In genomic region chr6:116531675-116532570, GRCh38 we compare ENCODE assay signal across 8 cellular contexts. TPM values are rescaled to one million over a fixed set of nuclear protein-coding genes. Genes with fewer than 3 reads are reported as not detected.
A peak's percentile ranks its signal among the peaks of the same experiment; 100 is the strongest.
DNase-seq lines count a peak whose midpoint lies in the region; ATAC-seq and TF ChIP-seq lines count a peak whose summit lies in the region.

No MANE protein-coding gene starts in this region.

- TF ChIP-seq CTCF in colonic mucosa (IDR thresholded peaks at IDR 0.05) = peak; percentile 72
- TF ChIP-seq CTCF in lower lobe of right lung (IDR thresholded peaks at IDR 0.05) = peak; percentile 77

- in situ Hi-C loops in ACHN (cut with HindIII; ENCODE audit: low pct_ligation_motif_present, low pct_unique_long_range_greater_than_20kb, low sequenced_read_pairs) = loop anchor here (25.0 kb wide), 1 partner anchor 245 kb away; the partner anchor contains the start of gene TSPYL1

- intact Hi-C loops in colonic mucosa (cut with DNase I) (loop anchor here (5.0 kb wide), 2 partner anchors 245 to 265 kb away; no protein-coding TSS in a partner anchor), lower lobe of right lung (cut with DNase I) (no loop called here)

- H3K27ac ChIP-seq in colonic mucosa = no peak overlapping the region
- H3K27ac ChIP-seq in lower lobe of right lung = no peak overlapping the region

- H3K27me3 ChIP-seq in colonic mucosa (no peaks in the 10 kb centered on the region), lower lobe of right lung (ENCODE audit: low read depth) (no peaks in the 10 kb centered on the region)

- H3K36me3 ChIP-seq in colonic mucosa (no peaks in the 10 kb centered on the region), lower lobe of right lung (no peaks in the 10 kb centered on the region)

- no peak overlapping the region for H3K4me3 ChIP-seq in colonic mucosa
- no peak overlapping the region for H3K4me3 ChIP-seq in lower lobe of right lung

- peak; percentile 75 for ATAC-seq in GM18498 (IDR thresholded peaks at IDR 0.05; ENCODE audit: unreplicated experiment)
- peak; percentile 85 for ATAC-seq in HG02938 (IDR thresholded peaks at IDR 0.05; ENCODE audit: unreplicated experiment)
- peak; percentile 84 to 88 for ATAC-seq in lower lobe of right lung

- H3K9me3 ChIP-seq in colonic mucosa (no peaks in the 10 kb centered on the region), lower lobe of right lung (no peaks in the 10 kb centered on the region)

- H3K4me1 ChIP-seq in colonic mucosa = no peaks in the 10 kb centered on the region
- no peaks in the 10 kb centered on the region for H3K4me1 ChIP-seq in lower lobe of right lung

- no peak overlapping the region for H3K9ac ChIP-seq in colonic mucosa (ENCODE audit: low read depth in 2 of 2, low read length in 2 of 2)

- peak; percentile 62 for DNase-seq in ACHN
- DNase-seq in NCI-H2196 treated with DMSO at 0.1 percent for 48 hours (lab: John Stamatoyannopoulos, UW; ENCODE audit: unreplicated experiment) = peak; percentile 14
- peak; percentile 28 for DNase-seq in activated CD4-positive, CD25-positive, alpha-beta regulatory T cell treated with anti-CD3 and anti-CD28 coated beads, Interleukin-2, amount 50 U/mL, for 16 hours (ENCODE audit: low read depth, low spot score)
- peak; percentile 64 for DNase-seq in colonic mucosa
- DNase-seq in lower lobe of right lung = peak; percentile 39
- DNase-seq in stimulated activated CD8-positive, alpha-beta memory T cell treated with anti-CD3 and anti-CD28 coated beads, Interleukin-4, amount 100 ng/mL, for 48 hours = peak; percentile 70

RNA-seq across cellular contexts. Expression of gene TRAPPC3L, which starts 13.6 kb away (rescaled TPM):
- not detected for total RNA-seq in colonic mucosa
- total RNA-seq in lower lobe of right lung = not detected

RNA-seq across cellular contexts. Expression of gene CALHM5, which starts 20.5 kb away (rescaled TPM):
- total RNA-seq in colonic mucosa (under 1 TPM; 0.20 to 0.37 TPM), lower lobe of right lung (1.9 TPM)

RNA-seq across cellular contexts. Expression of gene CALHM4, which starts 21.6 kb away (rescaled TPM):
- total RNA-seq in colonic mucosa (not detected), lower lobe of right lung (not detected)

RNA-seq across cellular contexts. Expression of gene RWDD1, which starts 39.4 kb away (rescaled TPM):
- total RNA-seq in colonic mucosa = 10 to 100 TPM; 27.4 to 30.8 TPM
- 35.9 TPM for total RNA-seq in lower lobe of right lung

Comparison
In these comparisons a context has a peak if more than half of its experiments do, and no peak if none do; other contexts are left out.
1. DNase-seq: peak in every context shown above with its lines; median percentile 70 in stimulated activated CD8-positive, alpha-beta memory T cell treated with anti-CD3 and anti-CD28 coated beads, Interleukin-4, amount 100 ng/mL, for 48 hours; 64 in colonic mucosa; 62 in ACHN; 39 in lower lobe of right lung; 28 in activated CD4-positive, CD25-positive, alpha-beta regulatory T cell treated with anti-CD3 and anti-CD28 coated beads, Interleukin-2, amount 50 U/mL, for 16 hours; 14 in NCI-H2196 treated with DMSO at 0.1 percent for 48 hours.